ENCODE assay signal across 19 cellular contexts in genomic region chr11:117705866-117706265, GRCh38.
A peak's percentile ranks its signal among the peaks of the same experiment; 100 is the strongest.
DNase-seq lines count a peak whose midpoint lies in the region; ATAC-seq and TF ChIP-seq lines count a peak whose summit lies in the region.
"Had no signal": no experiment of that assay in that cellular context is flagged by ENCODE, and none has a peak within 500 bp of the region (broad histone marks: within the 10 kb centered on the region; RNA-seq: fewer than 3 reads in every experiment).

No MANE protein-coding gene starts in this region.

- no peak overlapping the region for H2AK5ac ChIP-seq in mesendoderm (ENCODE audit: low read length)

- no peaks in the 10 kb centered on the region for H3K36me3 ChIP-seq in mesendoderm (ENCODE audit: control insufficient read depth, insufficient read depth, low read length)
- H3K36me3 ChIP-seq: MG63 had no signal

- H3K4me3 ChIP-seq in dorsolateral prefrontal cortex (no peak overlapping the region), mesendoderm (ENCODE audit: low read length) (no peak overlapping the region)
- H3K4me3 ChIP-seq: GM12878, GM23338, MG63, SK-N-MC had no signal

- peaks cover 2% of the 10 kb centered on the region for H3K4me1 ChIP-seq in mesendoderm (ENCODE audit: control insufficient read depth, low read depth, low read length)

- H3K27ac ChIP-seq in dorsolateral prefrontal cortex: peak overlapping the region in 57 of 59 donors; percentile 8 to 86 (median 74)
- H3K27ac ChIP-seq in mesendoderm (ENCODE audit: low read depth, low read length): no peak overlapping the region
- H3K27ac ChIP-seq: SK-N-MC had no signal

- ATAC-seq in GM18868 (IDR thresholded peaks at IDR 0.05; ENCODE audit: unreplicated experiment): no peak
- ATAC-seq: GM12878, GM23338 had no signal

- intact Hi-C loops in dorsolateral prefrontal cortex (cut with DNase I): no loop called here

- no peak overlapping the region for H3K4ac ChIP-seq in mesendoderm (ENCODE audit: low read depth, low read length)

- no peaks in the 10 kb centered on the region for H3K79me2 ChIP-seq in mesendoderm (ENCODE audit: control insufficient read depth, insufficient read depth, low read length)

- H4K8ac ChIP-seq in mesendoderm (ENCODE audit: low read depth, low read length): no peak overlapping the region

- H2BK15ac ChIP-seq in mesendoderm (replicated peaks; ENCODE audit: low read depth): no peak overlapping the region

- no peaks in the 10 kb centered on the region for H3K79me1 ChIP-seq in mesendoderm (ENCODE audit: low read length)

- no peak overlapping the region for H4K5ac ChIP-seq in mesendoderm (ENCODE audit: low read length)

- no peak overlapping the region for H3K4me2 ChIP-seq in mesendoderm (ENCODE audit: low read length)
- H3K4me2 ChIP-seq: GM23338 had no signal

- no peak overlapping the region for H3K18ac ChIP-seq in mesendoderm (ENCODE audit: low read length)

- no CpG with 5 or more reads among the region's 6 CpGs for WGBS in mesendoderm (ENCODE audit: extremely low coverage, insufficient coverage, low lambda C conversion rate)

- H2BK5ac ChIP-seq in mesendoderm (ENCODE audit: low read length): no peak overlapping the region

- DNase-seq in NCI-H2107 treated with DMSO at 0.1 percent for 48 hours (lab: John Stamatoyannopoulos, UW; ENCODE audit: unreplicated experiment): peak; percentile 59
- no peak for DNase-seq in NCI-H2107 (lab: John Stamatoyannopoulos, UW)
- peak; percentile 36 for DNase-seq in NCI-H82 treated with DMSO at 0.1 percent for 48 hours (lab: John Stamatoyannopoulos, UW; ENCODE audit: unreplicated experiment)
- no peak for DNase-seq in dorsolateral prefrontal cortex
- DNase-seq in superior temporal gyrus (ENCODE audit: extremely low spot score): peak; percentile 37
- DNase-seq in COR-L47 (lab: John Stamatoyannopoulos, UW): no peak
- no peak for DNase-seq in mesendoderm
- DNase-seq: Calu3; CD4-positive, alpha-beta T cell; HCEC 1CT; Kasumi-1; MG63; NCI-H1105; NCI-H1694 treated with DMSO at 0.1 percent for 48 hours; OCI-M1 had no signal

- no peak for TF ChIP-seq CTCF in dorsolateral prefrontal cortex (IDR thresholded peaks at IDR 0.05 in 54 of 56, conservative IDR thresholded peaks at IDR 0.05 in 2 of 56; ENCODE audit: low read depth in 1 of 56, partially characterized antibody in 56 of 56)

- no peak overlapping the region for H2BK120ac ChIP-seq in mesendoderm (ENCODE audit: low read depth, low read length)

- H3K27me3 ChIP-seq in dorsolateral prefrontal cortex (no peaks in the 10 kb centered on the region), mesendoderm (ENCODE audit: insufficient read depth, low read length, poor library complexity) (no peaks in the 10 kb centered on the region)

- no peak overlapping the region for H3K56ac ChIP-seq in mesendoderm (ENCODE audit: low read length)

- no peak overlapping the region for H3K9ac ChIP-seq in mesendoderm (ENCODE audit: low read length)

- no peak overlapping the region for H3K23ac ChIP-seq in mesendoderm (ENCODE audit: low read length)

Comparison
In these comparisons a context has a peak if more than half of its experiments do, and no peak if none do; other contexts are left out.
1. DNase-seq: peak in NCI-H2107 treated with DMSO at 0.1 percent for 48 hours (single experiment), NCI-H82 treated with DMSO at 0.1 percent for 48 hours (single experiment) and superior temporal gyrus (single experiment); none in NCI-H2107 (single experiment), dorsolateral prefrontal cortex (0 of 10), COR-L47 (single experiment) and mesendoderm (single experiment).